In the genomic region with DNA sequence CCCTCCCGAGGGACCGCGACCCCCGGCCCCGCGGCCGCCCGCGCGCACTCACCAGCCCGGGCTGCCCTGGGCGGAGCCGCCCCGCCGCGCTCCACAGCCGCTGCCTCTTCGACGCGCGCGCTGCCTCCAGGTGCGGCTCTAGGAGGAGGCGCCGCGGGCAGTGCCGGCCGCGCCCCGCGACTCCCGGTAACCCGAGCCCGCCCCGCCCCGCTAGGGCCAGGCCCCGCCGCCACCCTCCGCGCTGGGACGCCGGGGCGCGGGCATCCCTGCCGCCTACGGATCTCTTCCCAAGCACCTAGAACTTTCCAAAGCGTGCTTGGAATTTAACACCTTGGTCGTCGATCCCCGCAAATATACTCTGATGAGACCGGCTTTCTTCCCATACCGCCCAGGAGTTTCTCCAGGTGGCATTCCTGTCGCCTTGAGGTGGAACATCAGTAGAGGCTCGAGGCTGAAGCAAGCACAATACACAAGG, we compare ENCODE assay signal across 8 cellular contexts. TPM values are rescaled to one million over a fixed set of nuclear protein-coding genes. Genes with fewer than 3 reads are reported as not detected.
DNase-seq lines count a peak whose midpoint lies in the region; ATAC-seq and TF ChIP-seq lines count a peak whose summit lies in the region.

A gene with protein sequence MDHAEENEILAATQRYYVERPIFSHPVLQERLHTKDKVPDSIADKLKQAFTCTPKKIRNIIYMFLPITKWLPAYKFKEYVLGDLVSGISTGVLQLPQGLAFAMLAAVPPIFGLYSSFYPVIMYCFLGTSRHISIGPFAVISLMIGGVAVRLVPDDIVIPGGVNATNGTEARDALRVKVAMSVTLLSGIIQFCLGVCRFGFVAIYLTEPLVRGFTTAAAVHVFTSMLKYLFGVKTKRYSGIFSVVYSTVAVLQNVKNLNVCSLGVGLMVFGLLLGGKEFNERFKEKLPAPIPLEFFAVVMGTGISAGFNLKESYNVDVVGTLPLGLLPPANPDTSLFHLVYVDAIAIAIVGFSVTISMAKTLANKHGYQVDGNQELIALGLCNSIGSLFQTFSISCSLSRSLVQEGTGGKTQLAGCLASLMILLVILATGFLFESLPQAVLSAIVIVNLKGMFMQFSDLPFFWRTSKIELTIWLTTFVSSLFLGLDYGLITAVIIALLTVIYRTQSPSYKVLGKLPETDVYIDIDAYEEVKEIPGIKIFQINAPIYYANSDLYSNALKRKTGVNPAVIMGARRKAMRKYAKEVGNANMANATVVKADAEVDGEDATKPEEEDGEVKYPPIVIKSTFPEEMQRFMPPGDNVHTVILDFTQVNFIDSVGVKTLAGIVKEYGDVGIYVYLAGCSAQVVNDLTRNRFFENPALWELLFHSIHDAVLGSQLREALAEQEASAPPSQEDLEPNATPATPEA (minus strand): TSS at position 162 of the 475 bp plus-strand sequence. CDS start 24,693 bp downstream, outside the sequence.

- H3K4me3 Mint-ChIP-seq in mesothelial cell of epicardium: peak within 1 kb of the TSS; percentile 60

- DNase-seq in AG04449 (ENCODE audit: low read depth, low spot score) (no peak), GM13977 (ENCODE audit: low spot score) (peak; percentile 53), NCI-H510A treated with DMSO at 0.1 percent for 48 hours (lab: John Stamatoyannopoulos, UW) (peak; percentile 66), coronary artery (ENCODE audit: low spot score) (no peak), mesothelial cell of epicardium (ENCODE audit: low spot score in 2 of 2, unreplicated experiment in 2 of 2) (peak in 1 of 2 experiments; percentile 43), lower leg skin (ENCODE audit: low spot score in 2 of 2) (no peak), NCI-H524 treated with DMSO at 0.1 percent for 48 hours (lab: John Stamatoyannopoulos, UW) (no peak)

- intact Hi-C loops in lower leg skin (cut with DNase I; ENCODE audit: low total_unique reads): no loop called here

- H3K27ac Mint-ChIP-seq in mesothelial cell of epicardium: no peak within 1 kb of the TSS

- no peak for ATAC-seq in HG03469 (IDR thresholded peaks at IDR 0.05; ENCODE audit: unreplicated experiment)

- H3K27me3 Mint-ChIP-seq in mesothelial cell of epicardium (ENCODE audit: low read depth): peaks cover 95% of the 10 kb centered on the region

- peaks cover 2% of the 10 kb centered on the region for H3K9me3 Mint-ChIP-seq in mesothelial cell of epicardium

- POLR2A ChIA-PET in AG04449 (lab: Yijun Ruan, JAX): no interaction called here

- no peak within 1 kb of the TSS for H3K27ac ChIP-seq in coronary artery

- TF ChIP-seq CTCF in AG04449 (IDR thresholded peaks at IDR 0.05; ENCODE audit: insufficient read depth, low read length, missing control alignments): no peak
- TF ChIP-seq CTCF in GM13977 (IDR thresholded peaks at IDR 0.05; ENCODE audit: extremely low read depth, insufficient read depth, missing control alignments): no peak
- TF ChIP-seq CTCF in coronary artery (IDR thresholded peaks at IDR 0.05): no peak
- no peak for TF ChIP-seq CTCF in mesothelial cell of epicardium (IDR thresholded peaks at IDR 0.05; ENCODE audit: unreplicated experiment)
- TF ChIP-seq CTCF in lower leg skin (IDR thresholded peaks at IDR 0.05): no peak

- H3K4me3 ChIP-seq in AG04449 (ENCODE audit: low read depth, low read length) (peak within 1 kb of the TSS; percentile 36), coronary artery (peak within 1 kb of the TSS; percentile 72), lower leg skin (ENCODE audit: low read depth, poor library complexity, severe bottlenecking) (no peak within 1 kb of the TSS)

- H3K36me3 Mint-ChIP-seq in mesothelial cell of epicardium: no peaks in the 10 kb centered on the region

- 2 to 13% methylated on average over 11 to 22 of the region's 54 CpGs for WGBS in lower leg skin, 2 donors

- TF ChIP-seq POLR2A in lower leg skin (IDR thresholded peaks at IDR 0.05): no peak

- in situ Hi-C loops in GM13977 (cut with MboI; ENCODE audit: low pct_unique_long_range_greater_than_20kb, low sequenced_read_pairs, unreplicated experiment): no loop called here

- CTCF ChIA-PET in AG04449 (lab: Yijun Ruan, JAX): interaction anchor here (0.6 to 1.4 kb wide), 6 partner anchors 17 to 714 kb away, joined by 3 to 4 read pairs (median 3); no protein-coding TSS in a partner anchor

- H3K4me1 Mint-ChIP-seq in mesothelial cell of epicardium: peaks cover 5% of the 10 kb centered on the region

RNA-seq across cellular contexts. Expression of the gene that starts here (rescaled TPM):
- total RNA-seq in mesothelial cell of epicardium (not detected in 3 replicates), lower leg skin (1 to 10 TPM in 2 of 4 donors, under 1 TPM in 2; 0.51 to 2.5 (median 1.0) TPM)

Comparison
In these comparisons a context has a peak if more than half of its experiments do, and no peak if none do; other contexts are left out.
1. DNase-seq: peak in GM13977 (single experiment) and NCI-H510A treated with DMSO at 0.1 percent for 48 hours (single experiment); none in AG04449 (single experiment), coronary artery (single experiment), lower leg skin (0 of 2) and NCI-H524 treated with DMSO at 0.1 percent for 48 hours (single experiment).